21 cellular contexts compared by ENCODE assay signal in genomic region chr7:157616426-157616825, GRCh38.
DNase-seq lines count a peak whose midpoint lies in the region; ATAC-seq and TF ChIP-seq lines count a peak whose summit lies in the region.
"Had no signal": no experiment of that assay in that cellular context is flagged by ENCODE, and none has a peak within 500 bp of the region (broad histone marks: within the 10 kb centered on the region; RNA-seq: fewer than 3 reads in every experiment).

No MANE protein-coding gene starts in this region.

- intact Hi-C loops in testis (cut with DNase I; ENCODE audit: low total_unique reads) = no loop called here

- H3K27ac ChIP-seq in testis (peak overlapping the region; percentile 81 to 83), endodermal cell (ENCODE audit: low read depth, low read length) (no peak overlapping the region)
- H3K27ac ChIP-seq: HL-60 had no signal

- H3K9me3 ChIP-seq in MG63 = no peaks in the 10 kb centered on the region
- H3K9me3 ChIP-seq in testis = no peaks in the 10 kb centered on the region
- peaks cover 47% of the 10 kb centered on the region for H3K9me3 ChIP-seq in endodermal cell (ENCODE audit: control insufficient read depth, low read length)

- H3K27me3 Mint-ChIP-seq in endodermal cell (ENCODE audit: insufficient read depth) = peaks cover 24% of the 10 kb centered on the region
- H3K27me3 Mint-ChIP-seq: CD4-positive, alpha-beta memory T cell had no signal

- H3K36me3 ChIP-seq in MG63 (no peaks in the 10 kb centered on the region), testis (ENCODE audit: low read depth, missing control alignments) (no peaks in the 10 kb centered on the region), endodermal cell (ENCODE audit: control insufficient read depth, insufficient read depth, low read length) (no peaks in the 10 kb centered on the region)

- no peaks in the 10 kb centered on the region for H3K4me1 Mint-ChIP-seq in endodermal cell

- no peak overlapping the region for H3K4me3 ChIP-seq in MG63
- no peak overlapping the region for H3K4me3 ChIP-seq in testis
- no peak overlapping the region for H3K4me3 ChIP-seq in endodermal cell (ENCODE audit: low read length)

- WGBS in testis, 2 donors = 66 to 68% methylated on average over 4 of the region's 4 CpGs
- 66% methylated on average over 4 of the region's 4 CpGs; no CpG with 5 or more reads in 1 of the 2 experiments for WGBS in endodermal cell (ENCODE audit: insufficient coverage in 1 of 2, insufficient read length in 1 of 2), 2 experiments

- DNase-seq in activated CD4-positive, CD25-positive, alpha-beta regulatory T cell treated with anti-CD3 and anti-CD28 coated beads, Interleukin-2, amount 50 U/mL, for 72 hours = peak; percentile 8
- no peak for DNase-seq in activated CD4-positive, CD25-positive, alpha-beta regulatory T cell (lab: John Stamatoyannopoulos, UW)
- DNase-seq in MG63 (peak; percentile 79), mesenteric fat pad (ENCODE audit: low spot score) (peak; percentile 18), testis (no peak), endodermal cell (no peak)
- DNase-seq: 8988T; CD4-positive, alpha-beta memory T cell; DMS53; IMR-90; NCI-H1092; NCI-H1436 treated with DMSO at 0.1 percent for 48 hours; NCI-H2029; NCI-H2171; NCI-H526; PC-3; RPMI8226; SHP77 treated with DMSO at 0.1 percent for 48 hours had no signal

- peaks cover 3% of the 10 kb centered on the region for H3K9me3 Mint-ChIP-seq in endodermal cell

- H3K4me1 ChIP-seq in testis (peaks cover 27% of the 10 kb centered on the region), endodermal cell (ENCODE audit: control insufficient read depth, insufficient read depth, low read length) (no peaks in the 10 kb centered on the region)

- TF ChIP-seq CTCF in testis (IDR thresholded peaks at IDR 0.05) (no peak), endodermal cell (conservative IDR thresholded peaks at IDR 0.05) (no peak)

- no peak overlapping the region for H3K9ac ChIP-seq in endodermal cell (ENCODE audit: extremely low read depth, low read length, poor library complexity, severe bottlenecking)

- H3K27ac Mint-ChIP-seq in endodermal cell = no peak overlapping the region

- no peak for TF ChIP-seq POLR2A in testis (IDR thresholded peaks at IDR 0.05)

- no peak overlapping the region for H3K4me3 Mint-ChIP-seq in endodermal cell
- H3K4me3 Mint-ChIP-seq: CD4-positive, alpha-beta memory T cell had no signal

- H3K36me3 Mint-ChIP-seq in endodermal cell (ENCODE audit: low read depth) = no peaks in the 10 kb centered on the region
- H3K36me3 Mint-ChIP-seq: CD4-positive, alpha-beta memory T cell had no signal

- ATAC-seq in HG03039 (IDR thresholded peaks at IDR 0.05; ENCODE audit: unreplicated experiment) = no peak
- no peak for ATAC-seq in HG02840 (IDR thresholded peaks at IDR 0.05; ENCODE audit: low FRiP score, unreplicated experiment)
- ATAC-seq: PC-3 had no signal

- H3K27me3 ChIP-seq in MG63 (no peaks in the 10 kb centered on the region), testis (no peaks in the 10 kb centered on the region), endodermal cell (ENCODE audit: control insufficient read depth, insufficient read depth, low read length, poor library complexity, severe bottlenecking) (no peaks in the 10 kb centered on the region)

Comparison
In these comparisons a context has a peak if more than half of its experiments do, and no peak if none do; other contexts are left out.
1. DNase-seq: peak in activated CD4-positive, CD25-positive, alpha-beta regulatory T cell treated with anti-CD3 and anti-CD28 coated beads, Interleukin-2, amount 50 U/mL, for 72 hours (single experiment), MG63 (single experiment) and mesenteric fat pad (single experiment); none in activated CD4-positive, CD25-positive, alpha-beta regulatory T cell (0 of 4), testis (single experiment) and endodermal cell (single experiment).